28 cellular contexts compared by ENCODE assay signal in the genomic region with DNA sequence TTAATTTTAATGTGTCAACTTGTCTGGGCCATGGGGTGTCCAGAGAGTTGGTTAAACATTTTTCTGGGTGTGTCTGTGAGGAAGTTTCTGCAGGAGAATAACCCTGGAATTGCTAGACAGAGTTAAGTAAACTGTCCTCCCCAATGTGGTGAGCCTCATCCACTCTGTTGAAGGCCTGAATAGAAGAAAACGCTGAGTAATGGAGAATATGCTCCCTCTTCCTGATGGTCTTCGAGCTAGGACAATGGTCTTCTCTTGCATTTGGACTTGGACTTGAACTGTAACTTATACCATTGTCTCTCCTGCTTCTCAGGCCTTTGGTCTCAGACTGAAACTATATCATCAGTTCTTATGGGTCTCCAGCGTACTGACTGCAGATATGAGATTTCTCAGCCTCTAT.
"Had no signal": no experiment of that assay in that cellular context is flagged by ENCODE, and none has a peak within 500 bp of the region (broad histone marks: within the 10 kb centered on the region; RNA-seq: fewer than 3 reads in every experiment).

No MANE protein-coding gene starts in this region.

- H3K79me2 ChIP-seq: parathyroid adenoma had no signal

- H3K9me3 ChIP-seq: ovary, psoas muscle, spleen, suprapubic skin, testis, tibial artery, transverse colon, upper lobe of right lung, uterus had no signal

- DNase-seq: natural killer cell; occipital lobe; ovary; posterior cingulate gyrus; psoas muscle; right cardiac atrium; spleen; stimulated activated CD4-positive, alpha-beta T cell treated with anti-CD3 and anti-CD28 coated beads, Interleukin-12 subunit alpha, Interleukin-12 subunit beta, amount 100 ng/mL, for 4 hours; stimulated activated CD4-positive, alpha-beta T cell treated with anti-CD3 and anti-CD28 coated beads, Interleukin-1b, Interleukin-23, amount 100 ng/mL, for 48 hours; stimulated activated CD4-positive, alpha-beta T cell treated with anti-CD3 and anti-CD28 coated beads, Interleukin-4, amount 100 ng/mL, for 1 hour; stimulated activated CD4-positive, alpha-beta T cell treated with anti-CD3 and anti-CD28 coated beads, Interleukin-4, amount 100 ng/mL, for 4 hours; stimulated activated CD8-positive, alpha-beta memory T cell treated with anti-CD3 and anti-CD28 coated beads, Interleukin-4, amount 100 ng/mL, for 48 hours; stimulated activated naive CD4-positive, alpha-beta T cell; stimulated activated naive CD8-positive, alpha-beta T cell treated with anti-CD3 and anti-CD28 coated beads, Interleukin-15, amount 100 ng/mL, for 72 hours; stimulated activated naive CD8-positive, alpha-beta T cell treated with anti-CD3 and anti-CD28 coated beads, Interleukin-15, Interleukin-2, amounts not matched to agents 100 U/mL and 50 U/mL, for 24 hours; substantia nigra; testis; tibial artery; transverse colon; upper lobe of right lung; uterus had no signal

- ATAC-seq: natural killer cell; psoas muscle; right cardiac atrium; sciatic nerve; stimulated activated memory B cell treated with anti-CD40 and anti-IgM and Interleukin-4, amounts not matched to agents 10 μg/mL and 1 μg/mL and 100 μg/mL, for 72 hours; stimulated activated naive CD8-positive, alpha-beta T cell treated with anti-CD3 and anti-CD28 coated beads, Interleukin-15, amount 100 ng/mL, for 72 hours; stimulated activated naive CD8-positive, alpha-beta T cell treated with anti-CD3 and anti-CD28 coated beads, Interleukin-15, Interleukin-2, amounts not matched to agents 100 U/mL and 50 U/mL, for 24 hours; upper lobe of right lung had no signal

- H3K4me1 ChIP-seq: parathyroid adenoma, psoas muscle, spleen, suprapubic skin, tibial artery, upper lobe of right lung, uterus had no signal

- H3K27ac ChIP-seq: neural progenitor cell, ovary, parathyroid adenoma, psoas muscle, skin epidermis, spleen, suprapubic skin, testis, tibial artery, transverse colon, upper lobe of right lung, uterus had no signal

- H3K27me3 ChIP-seq: neural progenitor cell, ovary, spleen, suprapubic skin, testis, tibial artery, transverse colon, upper lobe of right lung, uterus had no signal

- H3K9ac ChIP-seq: neural progenitor cell, parathyroid adenoma had no signal

- H3K4me3 ChIP-seq: neural progenitor cell, ovary, psoas muscle, skin epidermis, smooth muscle cell, spleen, suprapubic skin, testis, tibial artery, transverse colon, upper lobe of right lung, uterus had no signal

- H3K4me2 ChIP-seq: neural progenitor cell, smooth muscle cell had no signal

- H3K36me3 ChIP-seq: neural progenitor cell, ovary, spleen, suprapubic skin, transverse colon, uterus had no signal

- H2AFZ ChIP-seq: neural progenitor cell, parathyroid adenoma had no signal
